9 cellular contexts compared by ENCODE assay signal in the genomic region with DNA sequence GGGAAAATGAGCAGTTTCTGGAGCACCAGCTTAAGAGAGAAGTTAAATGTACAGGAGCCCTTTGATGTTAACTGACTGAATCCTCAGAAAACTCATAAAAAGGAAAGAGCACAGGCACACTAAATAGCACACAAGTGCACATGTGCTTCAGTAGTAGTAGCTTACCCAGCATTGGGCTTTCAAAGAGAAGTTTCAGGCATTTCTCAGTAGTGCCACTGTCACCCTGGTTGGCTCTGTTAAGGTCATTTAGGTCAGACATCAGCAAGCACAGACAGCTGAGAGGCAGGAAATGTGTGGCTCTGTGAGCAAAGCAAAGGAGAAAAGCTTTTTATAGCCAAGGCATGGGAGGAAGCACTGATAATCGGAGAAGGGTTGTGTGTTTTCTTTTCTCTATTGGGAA.
DNase-seq lines count a peak whose midpoint lies in the region; ATAC-seq lines count a peak whose summit lies in the region.
"Had no signal": no experiment of that assay in that cellular context is flagged by ENCODE, and none has a peak within 500 bp of the region (broad histone marks: within the 10 kb centered on the region; RNA-seq: fewer than 3 reads in every experiment).

No MANE protein-coding gene starts in this region.

- intact Hi-C loops in sciatic nerve (cut with DNase I): no loop called here

- no peak overlapping the region for H3K27ac Mint-ChIP-seq in effector memory CD8-positive, alpha-beta T cell

- H3K27me3 Mint-ChIP-seq in effector memory CD8-positive, alpha-beta T cell: no peaks in the 10 kb centered on the region
- H3K27me3 Mint-ChIP-seq: central memory CD8-positive, alpha-beta T cell had no signal

- no peaks in the 10 kb centered on the region for H3K9me3 Mint-ChIP-seq in effector memory CD8-positive, alpha-beta T cell
- H3K9me3 Mint-ChIP-seq: central memory CD8-positive, alpha-beta T cell had no signal

- peaks cover 14 to 18% of the 10 kb centered on the region in 2 donors for H3K4me1 Mint-ChIP-seq in effector memory CD8-positive, alpha-beta T cell (ENCODE audit: low read depth in 2 of 2)

- DNase-seq in DMS53 (lab: John Stamatoyannopoulos, UW) (peak; percentile 20), DMS53 treated with DMSO at 0.1 percent for 48 hours (lab: John Stamatoyannopoulos, UW; ENCODE audit: unreplicated experiment) (no peak), LHCN-M2 (ENCODE audit: low read depth) (peak; percentile 74), sciatic nerve (ENCODE audit: low spot score) (no peak), COLO829 (ENCODE audit: low spot score) (no peak), NCI-H2107 (lab: John Stamatoyannopoulos, UW) (no peak), NCI-H1092 (lab: John Stamatoyannopoulos, UW) (no peak)
- no peak for DNase-seq in effector memory CD8-positive, alpha-beta T cell

- H3K36me3 Mint-ChIP-seq in effector memory CD8-positive, alpha-beta T cell (ENCODE audit: insufficient read depth): no peaks in the 10 kb centered on the region

- H3K4me3 Mint-ChIP-seq in effector memory CD8-positive, alpha-beta T cell: no peak overlapping the region
- H3K4me3 Mint-ChIP-seq: central memory CD8-positive, alpha-beta T cell had no signal

- peak; percentile 21 for ATAC-seq in effector memory CD8-positive, alpha-beta T cell (replicated peaks)
- ATAC-seq in sciatic nerve: peak; percentile 20

Comparison
In these comparisons a context has a peak if more than half of its experiments do, and no peak if none do; other contexts are left out.
1. DNase-seq: peak in DMS53 (single experiment) and LHCN-M2 (single experiment); none in DMS53 treated with DMSO at 0.1 percent for 48 hours (single experiment), effector memory CD8-positive, alpha-beta T cell (0 of 3), sciatic nerve (single experiment), COLO829 (single experiment), NCI-H2107 (single experiment) and NCI-H1092 (single experiment).